ENCODE assay signal across 9 cellular contexts in the genomic region with DNA sequence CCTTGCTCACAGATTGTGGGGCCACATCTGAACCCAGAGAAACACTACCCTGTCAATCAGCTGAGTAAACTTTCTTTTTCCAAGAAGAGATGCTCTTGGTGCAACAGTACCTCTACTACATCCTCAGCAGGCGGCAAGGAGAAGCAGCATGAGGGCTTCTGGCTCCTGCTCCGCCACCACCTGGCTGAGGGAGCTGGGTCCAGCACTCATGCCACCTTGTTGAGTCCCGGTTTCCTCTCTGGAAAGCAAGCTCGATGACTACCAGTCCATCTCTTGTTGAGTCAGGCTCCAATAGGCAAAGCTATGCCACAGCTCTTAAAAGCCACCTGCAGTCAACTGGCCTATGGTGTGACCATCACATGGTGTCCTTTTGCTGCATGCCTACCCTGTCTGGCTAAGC.
"Had no signal": no experiment of that assay in that cellular context is flagged by ENCODE, and none has a peak within 500 bp of the region (broad histone marks: within the 10 kb centered on the region; RNA-seq: fewer than 3 reads in every experiment).

No MANE protein-coding gene starts in this region.

- H3K4me3 ChIP-seq: GM23338 had no signal

- H3K4me2 ChIP-seq: GM23338 had no signal

- ATAC-seq: GM23338, HCT116, HepG2 had no signal

- H2AFZ ChIP-seq: GM23338 had no signal

- DNase-seq: H9, HFFc6, KBM-7 had no signal

- FAIRE-seq: H1, H54, HepG2 had no signal

- H3K27ac ChIP-seq: HL-60 had no signal
